8 cellular contexts compared by ENCODE assay signal in genomic region chr2:191811807-191812602, GRCh38. TPM values are rescaled to one million over a fixed set of nuclear protein-coding genes. Genes with fewer than 3 reads are reported as not detected.
DNase-seq lines count a peak whose midpoint lies in the region; ATAC-seq and TF ChIP-seq lines count a peak whose summit lies in the region.

No MANE protein-coding gene starts in this region.

- no peak overlapping the region for H3K4ac ChIP-seq in neuronal stem cell (ENCODE audit: low read length)

- no peak overlapping the region for H3K4me3 ChIP-seq in fibroblast of villous mesenchyme (ENCODE audit: low read depth, low read length)
- no peak overlapping the region for H3K4me3 ChIP-seq in neuronal stem cell (ENCODE audit: low read length in 2 of 2)

- peak overlapping the region; percentile 63 for H2AFZ ChIP-seq in neuronal stem cell (ENCODE audit: low read length)

- no peak overlapping the region for H4K91ac ChIP-seq in neuronal stem cell (ENCODE audit: low read depth, low read length, poor library complexity)

- H3K36me3 ChIP-seq in neuronal stem cell (replicated peaks in 1 of 2; ENCODE audit: control insufficient read depth in 2 of 2, insufficient read depth in 2 of 2, low read length in 2 of 2) = no peaks in the 10 kb centered on the region

- H2BK15ac ChIP-seq in neuronal stem cell (ENCODE audit: low read length) = no peak overlapping the region

- peak; percentile 85 for ATAC-seq in GM19043 (IDR thresholded peaks at IDR 0.05; ENCODE audit: low read depth, unreplicated experiment)
- ATAC-seq in HG03342 (IDR thresholded peaks at IDR 0.05; ENCODE audit: unreplicated experiment) = peak; percentile 88
- no peak for ATAC-seq in GM21825 (IDR thresholded peaks at IDR 0.05; ENCODE audit: unreplicated experiment)

- H4K8ac ChIP-seq in neuronal stem cell (ENCODE audit: low read depth, low read length) = no peak overlapping the region

- H3K27me3 ChIP-seq in neuronal stem cell (ENCODE audit: control insufficient read depth in 3 of 3, insufficient read depth in 3 of 3, low read depth in 1 of 3, low read length in 3 of 3) = no peaks in the 10 kb centered on the region

- H2AK5ac ChIP-seq in neuronal stem cell (ENCODE audit: low read depth, low read length) = no peak overlapping the region

- no peaks in the 10 kb centered on the region for H3K9me3 ChIP-seq in neuronal stem cell (replicated peaks in 1 of 2; ENCODE audit: control insufficient read depth in 2 of 2, insufficient read depth in 1 of 2, low read depth in 1 of 2, low read length in 2 of 2)

- H3K79me1 ChIP-seq in neuronal stem cell (ENCODE audit: low read depth, low read length) = peaks cover 2% of the 10 kb centered on the region

- no peak overlapping the region for H2BK5ac ChIP-seq in neuronal stem cell (ENCODE audit: low read length)

- no peak overlapping the region for H3K4me2 ChIP-seq in neuronal stem cell (ENCODE audit: insufficient read depth, low read length, poor library complexity, severe bottlenecking)

- H3K27ac ChIP-seq in neuronal stem cell (replicated peaks; ENCODE audit: low read length) = no peak overlapping the region

- DNase-seq in COLO829 (ENCODE audit: low spot score) (peak; percentile 59), NCI-H446 treated with DMSO at 0.1 percent for 48 hours (lab: John Stamatoyannopoulos, UW) (peak; percentile 51), fibroblast of villous mesenchyme (ENCODE audit: low read depth) (peak; percentile 76), neuronal stem cell (ENCODE audit: low spot score) (peak; percentile 59)
- DNase-seq in activated CD8-positive, alpha-beta memory T cell treated with anti-CD3 and anti-CD28 coated beads, Interleukin-2, amount 50 U/mL, for 48 hours = peak; percentile 59

- H3K9ac ChIP-seq in neuronal stem cell (ENCODE audit: low read depth, low read length, poor library complexity) = no peak overlapping the region

- H3K18ac ChIP-seq in neuronal stem cell (ENCODE audit: low read length) = no peak overlapping the region

- no peaks in the 10 kb centered on the region for H3K4me1 ChIP-seq in neuronal stem cell (ENCODE audit: control insufficient read depth in 2 of 2, insufficient read depth in 1 of 2, low read depth in 1 of 2, low read length in 2 of 2)

- H3K14ac ChIP-seq in neuronal stem cell (ENCODE audit: low read length) = no peak overlapping the region

- no peak overlapping the region for H2BK12ac ChIP-seq in neuronal stem cell (ENCODE audit: low read length)

- peak; percentile 84 for TF ChIP-seq CTCF in fibroblast of villous mesenchyme (IDR thresholded peaks at IDR 0.05; ENCODE audit: insufficient read depth, low read depth, low read length)

- H2BK120ac ChIP-seq in neuronal stem cell (ENCODE audit: low read depth, low read length) = no peak overlapping the region

- WGBS in neuronal stem cell (ENCODE audit: extremely low coverage in 2 of 2, insufficient read length in 2 of 2, insufficient replicate concordance in 1 of 2), 2 donors = no CpG with 5 or more reads among the region's 9 CpGs

- H3K23ac ChIP-seq in neuronal stem cell (ENCODE audit: low read depth, low read length, poor library complexity) = no peak overlapping the region

RNA-seq across cellular contexts. Expression of gene CAVIN2, which starts 34.9 kb away (rescaled TPM):
- 8.4 and 21.6 TPM in 2 replicates for total RNA-seq in fibroblast of villous mesenchyme
- polyA plus RNA-seq in neuronal stem cell (2013, experiment 1 of 2) = not detected
- not detected for polyA plus RNA-seq in neuronal stem cell (2013, experiment 2 of 2)
